Comparison of ENCODE assay signal across 8 cellular contexts in the genomic region with DNA sequence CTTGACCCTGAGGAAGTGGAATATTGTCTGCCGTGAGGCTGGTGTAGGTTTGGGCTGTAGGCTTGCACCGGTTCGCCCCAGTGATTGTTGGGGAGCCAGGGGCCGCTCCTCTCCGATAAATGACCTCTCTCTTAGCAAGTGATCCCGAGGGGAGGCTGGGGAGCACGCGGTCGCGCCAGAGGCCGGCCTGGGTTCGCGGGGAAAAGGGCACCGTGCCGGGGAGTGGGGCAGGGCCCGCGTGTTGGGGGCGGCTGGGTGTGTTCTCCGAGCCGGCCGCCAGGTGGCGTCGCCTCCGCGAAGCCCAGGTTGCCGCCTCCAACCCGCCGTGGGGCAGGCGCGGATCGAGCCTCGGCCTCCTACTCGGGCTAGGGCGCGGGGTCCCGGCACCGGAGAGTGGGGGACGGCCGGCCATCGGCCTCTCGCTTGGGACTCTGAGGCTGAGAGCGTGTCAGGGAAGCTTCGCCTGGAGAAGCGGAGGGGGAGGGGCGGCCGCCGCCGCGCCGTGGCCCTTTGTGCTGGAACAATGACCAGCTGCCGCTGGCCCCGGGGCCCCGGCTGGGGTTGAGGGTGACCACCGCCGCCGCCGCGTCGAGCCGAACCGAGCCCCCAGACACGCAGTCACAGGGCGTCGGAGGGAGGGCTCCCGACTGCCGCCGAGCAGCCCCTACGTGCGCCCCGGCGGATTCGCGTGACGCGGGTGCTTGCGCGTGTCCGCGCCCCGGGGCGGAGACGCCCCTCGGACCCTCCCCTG. TPM values are rescaled to one million over a fixed set of nuclear protein-coding genes. Genes with fewer than 3 reads are reported as not detected.
DNase-seq lines count a peak whose midpoint lies in the region; ATAC-seq and TF ChIP-seq lines count a peak whose summit lies in the region.

No MANE protein-coding gene starts in this region.

- no peaks in the 10 kb centered on the region for H3K9me3 ChIP-seq in mucosa of descending colon

- intact Hi-C loops in mucosa of descending colon (cut with DNase I, micrococcal nuclease) = no loop called here

- H3K4me3 ChIP-seq in epithelial cell of esophagus (ENCODE audit: low read length) = peak overlapping the region; percentile 78
- H3K4me3 ChIP-seq in mucosa of descending colon = peak overlapping the region; percentile 67

- TF ChIP-seq CTCF in epithelial cell of esophagus (IDR thresholded peaks at IDR 0.05; ENCODE audit: insufficient read depth, low read depth, low read length, missing control alignments) (peak; percentile 50), mucosa of descending colon (IDR thresholded peaks at IDR 0.05) (peak; percentile 91)

- ATAC-seq in GM18517 (IDR thresholded peaks at IDR 0.05; ENCODE audit: unreplicated experiment) = peak; percentile 41
- ATAC-seq in HG03097 (IDR thresholded peaks at IDR 0.05; ENCODE audit: low FRiP score, unreplicated experiment) = peak; percentile 53
- ATAC-seq in mucosa of descending colon = peak; percentile 75

- H3K36me3 ChIP-seq in mucosa of descending colon (ENCODE audit: low read depth) = no peaks in the 10 kb centered on the region

- H3K4me1 ChIP-seq in mucosa of descending colon (ENCODE audit: low read depth) = peaks cover 18% of the 10 kb centered on the region

- DNase-seq in AG08395 (ENCODE audit: low spot score) = peak; percentile 87
- peak; percentile 17 for DNase-seq in NCI-H82 treated with DMSO at 0.1 percent for 48 hours (lab: John Stamatoyannopoulos, UW; ENCODE audit: unreplicated experiment)
- peak; percentile 72 for DNase-seq in activated T-cell treated with anti-CD3 and anti-CD28 coated beads for 1 hour (ENCODE audit: low read depth)
- DNase-seq in epithelial cell of esophagus (ENCODE audit: low read depth) = peak; percentile 68
- peak; percentile 81 to 89 (median 88) for DNase-seq in mucosa of descending colon
- peak; percentile 62 for DNase-seq in stimulated activated CD8-positive, alpha-beta memory T cell treated with anti-CD3 and anti-CD28 coated beads, Interleukin-4, amount 100 ng/mL, for 24 hours (ENCODE audit: low read depth)

RNA-seq across cellular contexts. Expression of a gene that starts 0.4 kb away (rescaled TPM):
- 10 to 100 TPM; 26.0 to 82.1 (median 31.5) TPM for total RNA-seq in mucosa of descending colon

RNA-seq across cellular contexts. Expression of a gene that starts 11.8 kb away (rescaled TPM):
- total RNA-seq in mucosa of descending colon = 1 to 10 TPM; 6.0 to 7.8 (median 7.0) TPM

RNA-seq across cellular contexts. Expression of a gene that starts 11.9 kb away (rescaled TPM):
- 10 to 100 TPM; 61.3 to 82.3 (median 71.4) TPM for total RNA-seq in mucosa of descending colon

RNA-seq across cellular contexts. Expression of a gene that starts 29.9 kb away (rescaled TPM):
- total RNA-seq in mucosa of descending colon = 100 to 1,000 TPM in 1 of 3 donors, 10 to 100 TPM in 2; 68.5 to 176 (median 91.9) TPM

RNA-seq across cellular contexts. Expression of a gene that starts 31.8 kb away (rescaled TPM):
- total RNA-seq in mucosa of descending colon = under 1 TPM in 2 of 3 donors, not detected in 1; 0.28 to 0.43 TPM

Comparison
In these comparisons a context has a peak if more than half of its experiments do, and no peak if none do; other contexts are left out.
1. Peak in every context shown above with its lines: DNase-seq, ATAC-seq and H3K4me3 ChIP-seq.
2. DNase-seq: peak in every context shown above with its lines; median percentile 88 in mucosa of descending colon; 87 in AG08395; 72 in activated T-cell treated with anti-CD3 and anti-CD28 coated beads for 1 hour; 68 in epithelial cell of esophagus; 62 in stimulated activated CD8-positive, alpha-beta memory T cell treated with anti-CD3 and anti-CD28 coated beads, Interleukin-4, amount 100 ng/mL, for 24 hours; 17 in NCI-H82 treated with DMSO at 0.1 percent for 48 hours.